Comparison of ENCODE assay signal across 7 cellular contexts in the genomic region with DNA sequence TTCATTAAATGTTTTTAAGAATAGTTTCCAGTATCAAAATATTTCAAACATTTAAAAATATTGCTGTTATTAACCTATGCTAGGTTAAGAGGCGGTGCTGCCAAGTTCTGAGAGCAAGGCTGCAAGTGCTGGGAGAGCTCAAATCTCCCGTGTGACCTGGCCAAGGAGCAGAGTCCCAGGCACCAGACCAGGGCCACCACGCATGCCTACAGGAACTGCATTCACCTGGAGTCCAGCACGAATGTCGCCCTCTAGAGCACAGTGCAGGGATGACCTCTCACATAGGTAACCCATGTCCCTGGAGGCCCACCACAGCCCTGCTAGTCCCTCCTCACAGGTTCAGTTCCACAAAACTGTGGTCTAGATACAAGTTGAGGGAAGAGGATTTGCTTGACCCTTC.
A peak's percentile ranks its signal among the peaks of the same experiment; 100 is the strongest.
DNase-seq lines count a peak whose midpoint lies in the region; ATAC-seq and TF ChIP-seq lines count a peak whose summit lies in the region.

No MANE protein-coding gene starts in this region.

- no peak overlapping the region for H2AFZ ChIP-seq in neuronal stem cell (ENCODE audit: low read length)

- TF ChIP-seq CTCF in GM12865 (IDR thresholded peaks at IDR 0.05; ENCODE audit: insufficient read depth, low read depth, low read length, missing control alignments) = peak; percentile 68

- H3K4me3 ChIP-seq in GM12865 (ENCODE audit: low read depth, low read length) (no peak overlapping the region), neuronal stem cell (ENCODE audit: low read length in 2 of 2) (peak overlapping the region in 1 of 2 donors; percentile 46)

- no peak overlapping the region for H2BK15ac ChIP-seq in neuronal stem cell (ENCODE audit: low read length)

- H4K8ac ChIP-seq in neuronal stem cell (ENCODE audit: low read depth, low read length) = no peak overlapping the region

- H3K9me3 ChIP-seq in neuronal stem cell (replicated peaks in 1 of 2; ENCODE audit: control insufficient read depth in 2 of 2, insufficient read depth in 1 of 2, low read depth in 1 of 2, low read length in 2 of 2) = peaks cover 2 to 4% of the 10 kb centered on the region in 2 donors

- H3K23ac ChIP-seq in neuronal stem cell (ENCODE audit: low read depth, low read length, poor library complexity) = no peak overlapping the region

- no peak overlapping the region for H2BK5ac ChIP-seq in neuronal stem cell (ENCODE audit: low read length)

- no peak overlapping the region for H4K91ac ChIP-seq in neuronal stem cell (ENCODE audit: low read depth, low read length, poor library complexity)

- H3K4ac ChIP-seq in neuronal stem cell (ENCODE audit: low read length) = no peak overlapping the region

- H3K14ac ChIP-seq in neuronal stem cell (ENCODE audit: low read length) = no peak overlapping the region

- no peaks in the 10 kb centered on the region for H3K27me3 ChIP-seq in neuronal stem cell (ENCODE audit: control insufficient read depth in 3 of 3, insufficient read depth in 3 of 3, low read depth in 1 of 3, low read length in 3 of 3)

- H2BK12ac ChIP-seq in neuronal stem cell (ENCODE audit: low read length) = peak overlapping the region; percentile 51

- H2AK5ac ChIP-seq in neuronal stem cell (ENCODE audit: low read depth, low read length) = no peak overlapping the region

- no peak overlapping the region for H2BK120ac ChIP-seq in neuronal stem cell (ENCODE audit: low read depth, low read length)

- H3K18ac ChIP-seq in neuronal stem cell (ENCODE audit: low read length) = no peak overlapping the region

- peak; percentile 92 for ATAC-seq in HG03103 (IDR thresholded peaks at IDR 0.05; ENCODE audit: low read depth, unreplicated experiment)

- no peak overlapping the region for H3K9ac ChIP-seq in neuronal stem cell (ENCODE audit: low read depth, low read length, poor library complexity)

- H3K4me1 ChIP-seq in neuronal stem cell (ENCODE audit: control insufficient read depth in 2 of 2, insufficient read depth in 1 of 2, low read depth in 1 of 2, low read length in 2 of 2) = no peaks in the 10 kb centered on the region

- no CpG with 5 or more reads among the region's 5 CpGs for WGBS in neuronal stem cell (ENCODE audit: extremely low coverage in 2 of 2, insufficient read length in 2 of 2, insufficient replicate concordance in 1 of 2), 2 donors

- H3K79me1 ChIP-seq in neuronal stem cell (ENCODE audit: low read depth, low read length) = no peaks in the 10 kb centered on the region

- DNase-seq in GM12865 (ENCODE audit: low read depth) = peak; percentile 58
- peak; percentile 16 for DNase-seq in GM19240 (ENCODE audit: insufficient read length, low spot score)
- DNase-seq in UCSD-AML1 (lab: John Stamatoyannopoulos, UW; ENCODE audit: unreplicated experiment) = peak; percentile 36
- DNase-seq in neuronal stem cell (ENCODE audit: low spot score) = no peak
- DNase-seq in COLO829 (ENCODE audit: low spot score) = no peak
- DNase-seq in NCI-H2171 (lab: John Stamatoyannopoulos, UW) = no peak

- no peaks in the 10 kb centered on the region for H3K36me3 ChIP-seq in neuronal stem cell (replicated peaks in 1 of 2; ENCODE audit: control insufficient read depth in 2 of 2, insufficient read depth in 2 of 2, low read length in 2 of 2)

- H3K27ac ChIP-seq in neuronal stem cell (replicated peaks; ENCODE audit: low read length) = no peak overlapping the region

- H3K4me2 ChIP-seq in neuronal stem cell (ENCODE audit: insufficient read depth, low read length, poor library complexity, severe bottlenecking) = no peak overlapping the region

Comparison
In these comparisons a context has a peak if more than half of its experiments do, and no peak if none do; other contexts are left out.
1. DNase-seq: peak in GM12865 (single experiment), GM19240 (single experiment) and UCSD-AML1 (single experiment); none in neuronal stem cell (single experiment), COLO829 (single experiment) and NCI-H2171 (single experiment).